Comparison of ENCODE assay signal across 10 cellular contexts in the genomic region with DNA sequence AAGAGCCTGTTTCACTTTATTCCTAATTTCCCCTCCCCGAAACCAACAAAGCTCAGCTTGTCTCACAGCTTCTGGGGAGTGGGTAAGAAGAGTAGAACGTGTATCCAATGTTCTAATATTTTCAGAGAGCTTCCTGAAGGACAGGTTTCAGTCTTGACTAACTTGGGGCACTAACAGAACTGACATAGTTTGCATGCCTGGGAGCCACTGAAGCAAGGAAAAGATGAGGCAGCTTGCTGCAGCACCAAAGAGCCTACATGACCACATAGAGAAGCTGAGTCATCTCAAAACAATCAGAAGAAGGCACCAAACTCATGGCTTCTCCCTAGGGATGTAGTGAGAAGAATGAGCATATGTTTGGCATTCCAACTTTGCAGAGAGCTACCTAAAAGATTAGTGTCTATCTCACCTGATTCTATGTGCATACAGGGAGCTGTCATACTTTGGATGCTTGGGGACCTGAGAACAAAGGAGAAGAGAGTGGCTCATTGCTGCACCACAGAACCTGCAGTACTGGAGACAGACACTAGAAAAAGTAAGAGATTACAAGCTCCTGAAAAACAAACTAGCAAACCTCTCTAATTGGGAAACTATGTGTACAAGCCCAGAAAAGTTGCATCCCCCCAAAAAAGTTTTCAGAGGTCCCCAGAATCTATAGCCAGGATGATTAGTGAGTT.
DNase-seq lines count a peak whose midpoint lies in the region; ATAC-seq and TF ChIP-seq lines count a peak whose summit lies in the region.
"Had no signal": no experiment of that assay in that cellular context is flagged by ENCODE, and none has a peak within 500 bp of the region (broad histone marks: within the 10 kb centered on the region; RNA-seq: fewer than 3 reads in every experiment).

No MANE protein-coding gene starts in this region.

- H3K14ac ChIP-seq in mesenchymal stem cell (ENCODE audit: low read length in 2 of 2): no peak overlapping the region

- TF ChIP-seq POLR2A in adrenal gland (IDR thresholded peaks at IDR 0.05): no peak

- peak overlapping the region in 1 of 2 experiments; percentile 33 for H3K4me3 ChIP-seq in mesenchymal stem cell (ENCODE audit: insufficient read depth in 1 of 2, low read depth in 1 of 2, low read length in 2 of 2)
- no peak overlapping the region for H3K4me3 ChIP-seq in adrenal gland
- no peak overlapping the region for H3K4me3 ChIP-seq in left lung
- H3K4me3 ChIP-seq in heart right ventricle: no peak overlapping the region
- H3K4me3 ChIP-seq: K562 had no signal

- no peaks in the 10 kb centered on the region for H3K27me3 ChIP-seq in mesenchymal stem cell (ENCODE audit: control insufficient read depth in 1 of 2, insufficient read depth in 1 of 2, low read length in 2 of 2)
- no peaks in the 10 kb centered on the region for H3K27me3 ChIP-seq in adrenal gland
- no peaks in the 10 kb centered on the region for H3K27me3 ChIP-seq in left lung
- no peaks in the 10 kb centered on the region for H3K27me3 ChIP-seq in heart right ventricle

- no peak overlapping the region for H2BK120ac ChIP-seq in mesenchymal stem cell (ENCODE audit: low read depth, low read length)

- no peaks in the 10 kb centered on the region for H3K79me1 ChIP-seq in mesenchymal stem cell (replicated peaks; ENCODE audit: low read length, poor library complexity, severe bottlenecking)

- H3K9me3 ChIP-seq in mesenchymal stem cell (ENCODE audit: control insufficient read depth, low read length): peaks cover 12% of the 10 kb centered on the region
- no peaks in the 10 kb centered on the region for H3K9me3 ChIP-seq in adrenal gland (replicated peaks in 1 of 3)
- H3K9me3 ChIP-seq in left lung: peaks cover 0 to 42% of the 10 kb centered on the region in 2 donors
- H3K9me3 ChIP-seq in heart right ventricle: peaks cover 0 to 57% (median 24%) of the 10 kb centered on the region in 11 donors

- DNase-seq in RKO (ENCODE audit: low spot score) (peak; percentile 47), mesenchymal stem cell (peak; percentile 88), adrenal gland (no peak), left lung (no peak), heart right ventricle (no peak), NCI-H1417 (lab: John Stamatoyannopoulos, UW) (no peak)
- DNase-seq: activated naive CD8-positive, alpha-beta T cell treated with anti-CD3 and anti-CD28 coated beads, Interleukin-2, amount 10 ng/mL, durations not matched to agents 7 days and 5 days had no signal

- peaks cover 0 to 2% of the 10 kb centered on the region in 2 experiments for H3K36me3 ChIP-seq in mesenchymal stem cell (ENCODE audit: control insufficient read depth in 1 of 2, insufficient read depth in 2 of 2, low read depth in 1 of 2, low read length in 2 of 2)
- no peaks in the 10 kb centered on the region for H3K36me3 ChIP-seq in adrenal gland (replicated peaks in 1 of 2)
- H3K36me3 ChIP-seq in left lung: no peaks in the 10 kb centered on the region
- no peaks in the 10 kb centered on the region for H3K36me3 ChIP-seq in heart right ventricle

- 36% methylated on average over 2 of the region's 2 CpGs for WGBS in mesenchymal stem cell
- WGBS in adrenal gland, 4 donors: 61 to 77% (median 64%) methylated on average over 2 of the region's 2 CpGs
- WGBS in heart right ventricle, 2 donors: 56 to 60% methylated on average over 2 of the region's 2 CpGs

- peak overlapping the region; percentile 92 for H2BK5ac ChIP-seq in mesenchymal stem cell (ENCODE audit: low read depth, low read length, poor library complexity, severe bottlenecking)

- H3K4me1 ChIP-seq in mesenchymal stem cell (ENCODE audit: control insufficient read depth, insufficient read depth, low read depth, low read length): no peaks in the 10 kb centered on the region
- H3K4me1 ChIP-seq in adrenal gland (replicated peaks in 1 of 2): no peaks in the 10 kb centered on the region
- H3K4me1 ChIP-seq in left lung: no peaks in the 10 kb centered on the region
- H3K4me1 ChIP-seq in heart right ventricle: no peaks in the 10 kb centered on the region

- no peak for TF ChIP-seq CTCF in adrenal gland (IDR thresholded peaks at IDR 0.05)
- no peak for TF ChIP-seq CTCF in left lung (IDR thresholded peaks at IDR 0.05)
- no peak for TF ChIP-seq CTCF in heart right ventricle (IDR thresholded peaks at IDR 0.05)

- H2BK12ac ChIP-seq in mesenchymal stem cell (ENCODE audit: low read length in 2 of 2): no peak overlapping the region

- no peak overlapping the region for H3K4ac ChIP-seq in mesenchymal stem cell (ENCODE audit: low read depth in 1 of 2, low read length in 2 of 2)

- no peak overlapping the region for H3K23ac ChIP-seq in mesenchymal stem cell (ENCODE audit: low read length in 2 of 2)

- no peak overlapping the region for H3K18ac ChIP-seq in mesenchymal stem cell (ENCODE audit: low read depth in 1 of 2, low read length in 2 of 2)

- peak overlapping the region; percentile 48 for H3K9ac ChIP-seq in mesenchymal stem cell (ENCODE audit: low read length)

- no peak overlapping the region for H4K91ac ChIP-seq in mesenchymal stem cell (ENCODE audit: low read length)

- H2BK15ac ChIP-seq in mesenchymal stem cell (ENCODE audit: low read depth, poor library complexity, severe bottlenecking): no peak overlapping the region

- no peak overlapping the region for H4K8ac ChIP-seq in mesenchymal stem cell (ENCODE audit: low read length)

- intact Hi-C loops in adrenal gland (cut with DNase I) (no loop called here), left lung (cut with DNase I) (no loop called here), heart right ventricle (cut with DNase I) (no loop called here)

- H3K27ac ChIP-seq in mesenchymal stem cell (ENCODE audit: low read length, poor library complexity, severe bottlenecking) (peak overlapping the region; percentile 99), adrenal gland (no peak overlapping the region), left lung (no peak overlapping the region), heart right ventricle (no peak overlapping the region)

- ATAC-seq in GM18511 (IDR thresholded peaks at IDR 0.05; ENCODE audit: unreplicated experiment) (peak; percentile 70), HG02678 (IDR thresholded peaks at IDR 0.05; ENCODE audit: unreplicated experiment) (peak; percentile 56), left lung (no peak), heart right ventricle (no peak)
- ATAC-seq: K562 had no signal

- H3K4me2 ChIP-seq in mesenchymal stem cell (ENCODE audit: low read length, poor library complexity, severe bottlenecking): peak overlapping the region; percentile 46

- no peak overlapping the region for H2AFZ ChIP-seq in mesenchymal stem cell (ENCODE audit: low read depth, low read length)

- no peak overlapping the region for H2AK5ac ChIP-seq in mesenchymal stem cell (ENCODE audit: low read length, severe bottlenecking)

Comparison
In these comparisons a context has a peak if more than half of its experiments do, and no peak if none do; other contexts are left out.
1. ATAC-seq: peak in GM18511 (single experiment) and HG02678 (single experiment); none in left lung (single experiment) and heart right ventricle (0 of 8).
2. DNase-seq: peak in RKO (single experiment) and mesenchymal stem cell (single experiment); none in adrenal gland (0 of 7), left lung (0 of 2), heart right ventricle (0 of 2) and NCI-H1417 (0 of 3).